Comparison of ENCODE assay signal across 8 cellular contexts in the genomic region with DNA sequence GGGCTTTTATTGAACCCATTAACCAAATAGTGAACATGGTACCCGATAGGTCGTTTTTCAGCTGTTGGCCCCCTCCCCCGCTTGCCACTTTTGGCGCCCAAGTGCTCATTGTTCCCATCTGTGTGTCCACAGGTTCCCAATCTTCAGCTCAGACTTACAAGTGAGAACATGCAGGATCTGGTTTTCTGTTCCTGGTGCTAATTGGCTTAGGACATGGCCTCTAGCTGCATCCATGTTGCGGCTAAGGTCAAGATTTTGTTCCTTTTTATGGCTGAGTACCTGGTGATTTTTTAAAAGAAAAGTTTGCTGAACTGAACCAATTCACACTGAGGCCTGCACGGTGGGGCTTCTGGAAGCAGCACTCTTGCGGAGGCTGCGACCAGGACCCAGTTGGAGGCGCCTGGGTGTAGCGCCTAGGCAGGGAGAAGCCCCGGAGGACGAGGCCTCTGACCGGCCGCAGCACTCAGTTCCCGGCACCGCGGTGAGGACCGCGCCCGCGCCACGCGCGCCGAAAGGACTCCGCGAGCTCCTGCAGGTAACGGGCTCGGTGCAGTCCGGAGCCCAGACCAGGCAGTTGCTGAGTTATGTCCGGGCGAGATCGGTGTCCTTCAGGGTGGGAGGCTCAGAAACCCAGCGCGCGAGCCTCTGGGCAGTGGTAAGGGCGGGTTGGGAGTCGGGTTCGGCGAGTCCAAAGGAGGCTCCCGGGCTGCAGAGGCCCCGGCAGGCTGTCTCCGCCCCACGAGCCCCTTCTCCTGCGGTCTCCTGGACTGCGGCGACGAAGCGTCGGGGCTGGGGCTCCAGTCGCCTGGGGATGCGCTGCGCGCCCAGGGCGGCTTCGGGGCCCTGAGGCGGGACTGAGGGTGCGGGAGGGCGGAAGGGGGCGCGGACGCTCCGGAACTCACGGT. TPM values are rescaled to one million over a fixed set of nuclear protein-coding genes. Genes with fewer than 3 reads are reported as not detected.
A peak's percentile ranks its signal among the peaks of the same experiment; 100 is the strongest.
DNase-seq lines count a peak whose midpoint lies in the region; ATAC-seq and TF ChIP-seq lines count a peak whose summit lies in the region.

No MANE protein-coding gene starts in this region.

- CTCF ChIA-PET in activated CD4-positive, alpha-beta T cell treated with anti-CD3 and anti-CD28 coated beads for 36 hours (lab: Charles Lee), result interaction anchor here (0.6 to 1.7 kb wide), 7 partner anchors 11 to 382 kb away, joined by 3 to 12 read pairs (median 3); no protein-coding TSS in a partner anchor

- TF ChIP-seq CTCF in retinal pigment epithelial cell (conservative IDR thresholded peaks at IDR 0.05; ENCODE audit: low read depth, low read length), result no peak

- H3K27me3 Mint-ChIP-seq in activated CD4-positive, alpha-beta T cell treated with anti-CD3 and anti-CD28 coated beads for 36 hours, result peaks cover 35% of the 10 kb centered on the region
- peaks cover 24% of the 10 kb centered on the region for H3K27me3 Mint-ChIP-seq in activated naive CD8-positive, alpha-beta T cell

- DNase-seq in activated CD4-positive, alpha-beta T cell treated with anti-CD3 and anti-CD28 coated beads for 36 hours, result no peak
- no peak for DNase-seq in activated CD4-positive, alpha-beta T cell treated with anti-CD3 and anti-CD28 coated beads, Interleukin-2, amount 50 U/mL, for 4 hours
- DNase-seq in hepatic stellate cell (ENCODE audit: low spot score) (peak; percentile 35), retinal pigment epithelial cell (ENCODE audit: low read depth) (no peak), COLO829 (ENCODE audit: low spot score) (no peak), NCI-H2171 treated with DMSO at 0.1 percent for 48 hours (lab: John Stamatoyannopoulos, UW) (no peak)
- DNase-seq in stimulated activated CD8-positive, alpha-beta memory T cell treated with anti-CD3 and anti-CD28 coated beads, Interleukin-4, amount 100 ng/mL, for 48 hours, result no peak

- peak; percentile 17 for ATAC-seq in activated CD4-positive, alpha-beta T cell treated with anti-CD3 and anti-CD28 coated beads for 36 hours

- H3K4me3 ChIP-seq in retinal pigment epithelial cell (ENCODE audit: low read length), result peak overlapping the region; percentile 56

- H3K27ac Mint-ChIP-seq in activated CD4-positive, alpha-beta T cell treated with anti-CD3 and anti-CD28 coated beads for 36 hours, result no peak overlapping the region
- H3K27ac Mint-ChIP-seq in activated naive CD8-positive, alpha-beta T cell, result no peak overlapping the region

- peaks cover 9% of the 10 kb centered on the region for H3K4me1 Mint-ChIP-seq in activated CD4-positive, alpha-beta T cell treated with anti-CD3 and anti-CD28 coated beads for 36 hours
- peaks cover 8% of the 10 kb centered on the region for H3K4me1 Mint-ChIP-seq in activated naive CD8-positive, alpha-beta T cell (ENCODE audit: low read depth)

- H3K36me3 Mint-ChIP-seq in activated CD4-positive, alpha-beta T cell treated with anti-CD3 and anti-CD28 coated beads for 36 hours (ENCODE audit: low read depth), result no peaks in the 10 kb centered on the region
- peaks cover 2% of the 10 kb centered on the region for H3K36me3 Mint-ChIP-seq in activated naive CD8-positive, alpha-beta T cell

- H3K9me3 Mint-ChIP-seq in activated CD4-positive, alpha-beta T cell treated with anti-CD3 and anti-CD28 coated beads for 36 hours (ENCODE audit: low read depth), result no peaks in the 10 kb centered on the region
- H3K9me3 Mint-ChIP-seq in activated naive CD8-positive, alpha-beta T cell (ENCODE audit: low read depth), result no peaks in the 10 kb centered on the region

- POLR2A ChIA-PET in activated CD4-positive, alpha-beta T cell treated with anti-CD3 and anti-CD28 coated beads for 36 hours (lab: Charles Lee), result no interaction called here

- intact Hi-C loops in activated CD4-positive, alpha-beta T cell treated with anti-CD3 and anti-CD28 coated beads for 36 hours (cut with DNase I, micrococcal nuclease), result loop anchor here in 1 of 2 experiments (5.0 kb wide), 1 partner anchor 110 kb away; the partner anchor contains the start of gene HELT

- H3K4me3 Mint-ChIP-seq in activated CD4-positive, alpha-beta T cell treated with anti-CD3 and anti-CD28 coated beads for 36 hours, result peak overlapping the region; percentile 47
- peak overlapping the region; percentile 72 for H3K4me3 Mint-ChIP-seq in activated naive CD8-positive, alpha-beta T cell

RNA-seq across cellular contexts. Expression of gene SLC25A4, which starts 15.8 kb away (rescaled TPM):
- total RNA-seq in activated CD4-positive, alpha-beta T cell treated with anti-CD3 and anti-CD28 coated beads for 36 hours, result 1 to 10 TPM; 4.2 to 5.0 TPM
